ENCODE assay signal across 7 cellular contexts in the genomic region with DNA sequence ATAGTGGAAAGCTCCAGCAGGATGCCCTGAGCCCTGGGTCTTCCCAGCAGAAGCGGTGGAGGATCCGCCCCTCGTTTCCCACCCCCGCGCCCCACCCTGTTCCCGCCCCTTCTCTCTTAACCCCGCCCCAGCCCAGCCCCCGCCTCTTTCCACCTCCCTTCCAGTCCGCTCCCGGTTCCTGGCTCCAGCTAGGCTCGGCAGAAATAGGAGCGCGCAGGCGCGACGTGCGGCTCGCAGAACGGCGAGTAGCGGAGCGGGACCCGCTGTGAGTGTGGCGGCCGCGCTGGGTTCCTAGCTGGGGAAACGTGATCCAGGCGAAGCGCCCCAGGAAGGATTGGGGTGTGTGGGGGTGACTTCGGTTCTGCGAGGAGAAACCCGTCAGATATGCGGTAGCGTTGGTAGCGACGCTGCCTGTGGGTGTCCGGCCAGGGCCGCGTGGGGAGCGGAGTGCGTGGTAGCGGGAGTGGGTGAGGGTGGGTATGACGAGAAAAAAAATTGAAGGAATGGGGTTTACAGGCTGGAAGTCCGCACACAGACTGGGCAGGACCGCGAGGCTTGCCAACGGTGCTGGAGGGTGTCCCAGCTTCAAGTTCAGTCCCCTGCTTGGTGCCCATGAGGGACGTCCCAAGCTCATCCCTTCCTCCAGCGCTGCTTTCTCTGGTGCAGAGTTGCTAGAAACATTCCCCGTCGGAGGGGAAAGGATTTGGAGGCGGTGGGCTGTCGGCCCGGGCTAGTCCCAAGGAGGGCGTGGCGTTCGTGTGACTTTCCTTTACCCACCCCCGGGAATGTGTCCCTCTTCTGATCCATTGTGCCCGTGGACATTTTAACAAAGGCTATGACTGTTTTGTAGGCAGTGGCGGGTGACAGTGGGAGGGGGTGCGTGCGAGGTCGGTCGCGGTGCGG. TPM values are rescaled to one million over a fixed set of nuclear protein-coding genes. Genes with fewer than 3 reads are reported as not detected.
DNase-seq lines count a peak whose midpoint lies in the region; ATAC-seq and TF ChIP-seq lines count a peak whose summit lies in the region.

PRRG1 (plus strand) TSS at position 234 of the 903 bp plus-strand sequence. CDS start 56,886 bp downstream, outside the sequence.

- peak; percentile 36 to 70 (median 69) for TF ChIP-seq POLR2A in body of pancreas (IDR thresholded peaks at IDR 0.05)

- peak within 1 kb of the TSS; percentile 63 for H4K91ac ChIP-seq in trophoblast cell (ENCODE audit: low read depth, low read length)

- peak within 1 kb of the TSS; percentile 60 for H4K8ac ChIP-seq in trophoblast cell (ENCODE audit: low read depth, low read length)

- WGBS in body of pancreas, 2 donors = 1% methylated on average over 25 to 32 of the region's 66 CpGs
- WGBS in hepatocyte (ENCODE audit: low lambda C conversion rate, missing lambda C conversion rate) = 2% methylated on average over 58 of the region's 66 CpGs
- no CpG with 5 or more reads among the region's 66 CpGs for WGBS in trophoblast cell (ENCODE audit: extremely low coverage, insufficient coverage, insufficient read length)

- DNase-seq in GM23338 (ENCODE audit: low spot score) (peak; percentile 83), NCI-H226 (peak; percentile 74), body of pancreas (peak; percentile 76 to 84 (median 80)), hepatocyte (ENCODE audit: low spot score) (peak; percentile 96), trophoblast cell (peak; percentile 62 to 80)

- intact Hi-C loops in body of pancreas (cut with DNase I) = no loop called here

- H3K9me2 ChIP-seq in GM23338 (ENCODE audit: insufficient read depth) = no peaks in the 10 kb centered on the region
- no peaks in the 10 kb centered on the region for H3K9me2 ChIP-seq in hepatocyte (replicated peaks; ENCODE audit: insufficient read depth)

- H3F3A ChIP-seq in GM23338 (replicated peaks; ENCODE audit: low read depth) = no peaks in the 10 kb centered on the region

- peak within 1 kb of the TSS; percentile 71 for H3K18ac ChIP-seq in trophoblast cell (ENCODE audit: low read length)

- peak within 1 kb of the TSS; percentile 72 for H2BK120ac ChIP-seq in trophoblast cell (ENCODE audit: insufficient read depth, low read length, poor library complexity)

- peak within 1 kb of the TSS; percentile 83 for H3K27ac Mint-ChIP-seq in GM23338

- no peaks in the 10 kb centered on the region for H3K9me3 Mint-ChIP-seq in GM23338

- H3K27ac ChIP-seq in GM23338 (ENCODE audit: low read depth) (no peak within 1 kb of the TSS), body of pancreas (peak within 1 kb of the TSS; percentile 44 to 78 (median 72)), hepatocyte (peak within 1 kb of the TSS; percentile 94), trophoblast cell (ENCODE audit: low read depth, low read length) (peak within 1 kb of the TSS; percentile 86)

- peak within 1 kb of the TSS; percentile 31 for H2BK12ac ChIP-seq in trophoblast cell (ENCODE audit: low read length)

- peak within 1 kb of the TSS; percentile 77 for H3K14ac ChIP-seq in trophoblast cell (ENCODE audit: low read length)

- ATAC-seq in GM23338 = peak; percentile 91
- ATAC-seq in body of pancreas = peak; percentile 96
- no peak for ATAC-seq in HG03095 (IDR thresholded peaks at IDR 0.05; ENCODE audit: unreplicated experiment)
- ATAC-seq in GM19455 (IDR thresholded peaks at IDR 0.05; ENCODE audit: unreplicated experiment) = no peak

- no peak within 1 kb of the TSS for H3K23ac ChIP-seq in trophoblast cell (ENCODE audit: low read length)

- H4K20me1 ChIP-seq in GM23338 (replicated peaks; ENCODE audit: insufficient read depth) = no peaks in the 10 kb centered on the region
- H4K20me1 ChIP-seq in hepatocyte (ENCODE audit: insufficient read depth, poor library complexity, severe bottlenecking) = peaks cover 16% of the 10 kb centered on the region

- no peaks in the 10 kb centered on the region for H3K27me3 ChIP-seq in GM23338 (ENCODE audit: insufficient read depth)
- no peaks in the 10 kb centered on the region for H3K27me3 ChIP-seq in body of pancreas
- no peaks in the 10 kb centered on the region for H3K27me3 ChIP-seq in hepatocyte
- H3K27me3 ChIP-seq in trophoblast cell (ENCODE audit: insufficient read depth, low read length) = no peaks in the 10 kb centered on the region

- H4K12ac ChIP-seq in trophoblast cell (ENCODE audit: low read depth, low read length) = peak within 1 kb of the TSS; percentile 14

- H3K4me3 ChIP-seq in GM23338 (peak within 1 kb of the TSS; percentile 79), body of pancreas (peak within 1 kb of the TSS; percentile 1 to 45), hepatocyte (peak within 1 kb of the TSS; percentile 96), trophoblast cell (ENCODE audit: low read depth, low read length) (peak within 1 kb of the TSS; percentile 91)

- H3K79me1 ChIP-seq in trophoblast cell (ENCODE audit: low read length) = peaks cover 6% of the 10 kb centered on the region

- H3K79me2 ChIP-seq in GM23338 (replicated peaks; ENCODE audit: insufficient read depth) (peaks cover 39% of the 10 kb centered on the region), hepatocyte (peaks cover 41% of the 10 kb centered on the region), trophoblast cell (ENCODE audit: control insufficient read depth, insufficient read depth, low read length, poor library complexity) (peaks cover 4% of the 10 kb centered on the region)

- H3K4ac ChIP-seq in trophoblast cell (ENCODE audit: low read depth, low read length) = peak within 1 kb of the TSS; percentile 84

- no peaks in the 10 kb centered on the region for H3K36me3 Mint-ChIP-seq in GM23338 (ENCODE audit: low read depth)

- H2AK5ac ChIP-seq in trophoblast cell (ENCODE audit: low read length) = no peak within 1 kb of the TSS

- H3K36me3 ChIP-seq in GM23338 (ENCODE audit: insufficient read depth) (no peaks in the 10 kb centered on the region), body of pancreas (replicated peaks in 1 of 2; ENCODE audit: insufficient read depth in 1 of 2, low read depth in 2 of 2) (no peaks in the 10 kb centered on the region), hepatocyte (replicated peaks; ENCODE audit: insufficient read depth, low read depth) (no peaks in the 10 kb centered on the region), trophoblast cell (ENCODE audit: control insufficient read depth in 1 of 2, insufficient read depth in 2 of 2, low read length in 2 of 2) (no peaks in the 10 kb centered on the region)

- peak within 1 kb of the TSS; percentile 28; the same call in 1 of the 2 replicates for H2AFZ ChIP-seq in GM23338
- H2AFZ ChIP-seq in hepatocyte = peak within 1 kb of the TSS; percentile 90
- H2AFZ ChIP-seq in trophoblast cell (ENCODE audit: insufficient read depth, low read length, poor library complexity) = peak within 1 kb of the TSS; percentile 45

- H3K27me3 Mint-ChIP-seq in GM23338 (ENCODE audit: insufficient read depth, low read depth, poor library complexity) = peaks cover 1% of the 10 kb centered on the region

- peak within 1 kb of the TSS; percentile 83 for H3K9ac ChIP-seq in trophoblast cell (ENCODE audit: low read length)

- TF ChIP-seq CTCF in GM23338 (conservative IDR thresholded peaks at IDR 0.05; ENCODE audit: low read depth in 2 of 2) (no peak), body of pancreas (IDR thresholded peaks at IDR 0.05) (no peak), hepatocyte (IDR thresholded peaks at IDR 0.05; ENCODE audit: poor library complexity) (no peak)

- H3K4me2 ChIP-seq in GM23338 (peak within 1 kb of the TSS; percentile 86), hepatocyte (peak within 1 kb of the TSS; percentile 85), trophoblast cell (ENCODE audit: low read length) (peak within 1 kb of the TSS; percentile 87)

- H3K9me3 ChIP-seq in body of pancreas (no peaks in the 10 kb centered on the region), hepatocyte (ENCODE audit: low read depth) (no peaks in the 10 kb centered on the region), trophoblast cell (ENCODE audit: insufficient read depth, low read depth, low read length) (no peaks in the 10 kb centered on the region)

- H3K4me1 ChIP-seq in GM23338 (ENCODE audit: insufficient read depth) = peaks cover 24% of the 10 kb centered on the region
- no peaks in the 10 kb centered on the region for H3K4me1 ChIP-seq in body of pancreas
- peaks cover 24% of the 10 kb centered on the region for H3K4me1 ChIP-seq in hepatocyte (ENCODE audit: insufficient read depth)
- peaks cover 0 to 1% of the 10 kb centered on the region in 2 experiments for H3K4me1 ChIP-seq in trophoblast cell (ENCODE audit: control insufficient read depth in 1 of 2, insufficient read depth in 2 of 2, low read length in 2 of 2)

- peak within 1 kb of the TSS; percentile 82 for H3K4me3 Mint-ChIP-seq in GM23338

- peaks cover 30% of the 10 kb centered on the region; the same call in 2 of the 3 replicates for H3K4me1 Mint-ChIP-seq in GM23338

- peak within 1 kb of the TSS; percentile 50 for H2BK5ac ChIP-seq in trophoblast cell (ENCODE audit: low read depth, low read length, poor library complexity)

TF ChIP-seq in GM23338, 12 proteins besides CTCF, POLR2A, EP300 and RAD21:
- TF ChIP-seq POLR2AphosphoS5 (IDR thresholded peaks at IDR 0.05; ENCODE audit: low read depth) (peak; percentile 63), ETS1 (IDR thresholded peaks at IDR 0.05) (no peak)

RNA-seq across cellular contexts. Expression of gene PRRG1, which starts in this region (rescaled TPM):
- total RNA-seq in GM23338 (2014; rRNA removed; shearing (Covaris generic)) = 7.0 and 10.8 TPM in 2 replicates
- polyA plus RNA-seq in GM23338 (2016; fragmentation: Nextera tagmentation; extraction: Ambion mirVana) = 3.8 TPM in 2 replicates
- total RNA-seq in body of pancreas = 1 to 10 TPM; 3.9 to 7.9 TPM
- total RNA-seq in hepatocyte = 27.5 and 36.5 TPM in 2 replicates
- polyA plus RNA-seq in hepatocyte = 11.7 and 16.8 TPM in 2 replicates
- 26.1 and 26.6 TPM in 2 replicates for polyA plus RNA-seq in trophoblast cell (2013)

Comparison
In these comparisons a context has a peak if more than half of its experiments do, and no peak if none do; other contexts are left out.
1. ATAC-seq: peak in GM23338 (single experiment) and body of pancreas (single experiment); none in HG03095 (single experiment) and GM19455 (single experiment).
2. H2AFZ ChIP-seq: peak in every context shown above with its lines; median percentile 90 in hepatocyte; 45 in trophoblast cell; 28 in GM23338.
3. H3K4me3 ChIP-seq: peak in every context shown above with its lines; median percentile 96 in hepatocyte; 91 in trophoblast cell; 79 in GM23338; 23 in body of pancreas.
4. Peak in every context shown above with its lines, with median percentiles within 50 percentile points of each other: DNase-seq and H3K4me2 ChIP-seq.